35 cellular contexts compared by ENCODE assay signal in genomic region chr3:140225996-140226395, GRCh38.
"Had no signal": no experiment of that assay in that cellular context is flagged by ENCODE, and none has a peak within 500 bp of the region (broad histone marks: within the 10 kb centered on the region; RNA-seq: fewer than 3 reads in every experiment).

No MANE protein-coding gene starts in this region.

- H3K4me1 Mint-ChIP-seq: activated B cell treated with CpG ODN at 0.5 μM for 24 hours; activated CD4-positive, alpha-beta T cell treated with anti-CD3 and anti-CD28 coated beads, Interleukin-2, amount 10 ng/mL, durations not matched to agents 24 days and 14 days; activated CD8-positive, alpha-beta memory T cell treated with anti-CD3 and anti-CD28 coated beads, Interleukin-2, amount 10 ng/mL, durations not matched to agents 7 days and 5 days; activated naive CD8-positive, alpha-beta T cell treated with anti-CD3 and anti-CD28 coated beads for 36 hours; brain; central memory CD8-positive, alpha-beta T cell had no signal

- H3K27ac ChIP-seq: ascending aorta, cardiac muscle cell, VCaP had no signal

- H3K9me3 ChIP-seq: ascending aorta had no signal

- H3K36me3 Mint-ChIP-seq: activated CD4-positive, alpha-beta memory T cell treated with anti-CD3 and anti-CD28 coated beads for 36 hours; activated CD8-positive, alpha-beta memory T cell treated with anti-CD3 and anti-CD28 coated beads, Interleukin-2, amount 10 ng/mL, durations not matched to agents 7 days and 5 days; activated naive CD8-positive, alpha-beta T cell treated with anti-CD3 and anti-CD28 coated beads for 36 hours; brain had no signal

- H3K4me3 ChIP-seq: ascending aorta, cardiac muscle cell had no signal

- DNase-seq: activated B cell treated with CpG ODN at 0.5 μM for 24 hours; activated CD4-positive, alpha-beta memory T cell treated with anti-CD3 and anti-CD28 coated beads for 36 hours; activated CD4-positive, alpha-beta T cell treated with anti-CD3 and anti-CD28 coated beads for 4 hours; activated CD4-positive, alpha-beta T cell treated with anti-CD3 and anti-CD28 coated beads, Interleukin-2, amount 10 ng/mL, durations not matched to agents 24 days and 14 days; activated CD4-positive, alpha-beta T cell treated with anti-CD3 and anti-CD28 coated beads, Interleukin-2, amount 50 U/mL, for 1 hour; activated CD4-positive, alpha-beta T cell treated with anti-CD3 and anti-CD28 coated beads, Interleukin-2, amount 50 U/mL, for 4 hours; activated CD4-positive, CD25-positive, alpha-beta regulatory T cell treated with anti-CD3 and anti-CD28 coated beads, Interleukin-2, amount 50 U/mL, for 72 hours; activated CD8-positive, alpha-beta memory T cell treated with anti-CD3 and anti-CD28 coated beads for 24 hours; activated CD8-positive, alpha-beta memory T cell treated with anti-CD3 and anti-CD28 coated beads, Interleukin-2, amount 10 ng/mL, durations not matched to agents 7 days and 5 days; activated CD8-positive, alpha-beta memory T cell treated with anti-CD3 and anti-CD28 coated beads, Interleukin-2, amount 50 U/mL, for 48 hours; activated CD8-positive, alpha-beta T cell treated with anti-CD3 and anti-CD28 coated beads, Interleukin-2, amount 10 ng/mL, durations not matched to agents 7 days and 5 days; activated effector memory CD4-positive, alpha-beta T cell treated with Interleukin-2 at 50 U/mL for 16 hours; activated gamma-delta T cell; activated naive CD4-positive, alpha-beta T cell; activated naive CD4-positive, alpha-beta T cell treated with anti-CD3 and anti-CD28 coated beads for 36 hours; activated naive CD4-positive, alpha-beta T cell treated with anti-CD3 and anti-CD28 coated beads, Interleukin-2, amount 50 U/mL, for 16 hours; activated naive CD8-positive, alpha-beta T cell treated with anti-CD3 and anti-CD28 coated beads for 36 hours; activated T-cell treated with anti-CD3 and anti-CD28 coated beads, Interleukin-2, amount 50 U/mL, for 24 hours; activated T-cell treated with anti-CD3 and anti-CD28 coated beads, Interleukin-2, amount 50 U/mL, for 48 hours; amygdala; anterior cingulate cortex; caudate nucleus; cerebellar nuclear complex; T-helper 1 cell; T-helper 2 cell; T-helper 9 cell had no signal

- H3K9me3 Mint-ChIP-seq: activated CD4-positive, alpha-beta T cell treated with anti-CD3 and anti-CD28 coated beads, Interleukin-2, amount 10 ng/mL, durations not matched to agents 24 days and 14 days; activated T-helper 2 cell treated with anti-CD3 and anti-CD28 coated beads, Interferon-gamma antibody, Interleukin-2, Interleukin-4, amounts not matched to agents 10 μg/mL and 5 μg/mL and 100 μg/mL, durations not matched to agents 14 hours and 24 hours and 36 hours; T-helper 1 cell treated with Interleukin-12 subunit alpha and Interleukin-12 subunit beta and Interleukin-4 antibody, amounts not matched to agents 30 μg/mL and 1 μg/mL, for 36 hours; T-helper 2 cell treated with Interferon-gamma antibody and Interleukin-4, amounts not matched to agents 5 μg/mL and 100 μg/mL, for 36 hours had no signal

- H3K4me3 Mint-ChIP-seq: activated B cell treated with CpG ODN at 0.5 μM for 24 hours; activated CD4-positive, alpha-beta memory T cell treated with anti-CD3 and anti-CD28 coated beads for 36 hours; activated CD4-positive, alpha-beta T cell treated with anti-CD3 and anti-CD28 coated beads, Interleukin-2, amount 10 ng/mL, durations not matched to agents 24 days and 14 days; activated CD8-positive, alpha-beta memory T cell treated with anti-CD3 and anti-CD28 coated beads, Interleukin-2, amount 10 ng/mL, durations not matched to agents 7 days and 5 days; activated CD8-positive, alpha-beta T cell treated with anti-CD3 and anti-CD28 coated beads, Interleukin-2, amount 10 ng/mL, durations not matched to agents 7 days and 5 days; activated naive CD4-positive, alpha-beta T cell treated with anti-CD3 and anti-CD28 coated beads for 36 hours; activated naive CD8-positive, alpha-beta T cell treated with anti-CD3 and anti-CD28 coated beads for 36 hours; activated T-cell treated with anti-CD3 and anti-CD28 coated beads, Interleukin-2, amount 50 U/mL, for 24 hours; brain; central memory CD8-positive, alpha-beta T cell; T-helper 1 cell treated with Interleukin-12 subunit alpha and Interleukin-12 subunit beta and Interleukin-4 antibody, amounts not matched to agents 30 μg/mL and 1 μg/mL, for 36 hours; T-helper 2 cell treated with Interferon-gamma antibody and Interleukin-4, amounts not matched to agents 5 μg/mL and 100 μg/mL, for 36 hours had no signal

- H3K27ac Mint-ChIP-seq: activated B cell treated with CpG ODN at 0.5 μM for 24 hours; activated CD4-positive, alpha-beta memory T cell treated with anti-CD3 and anti-CD28 coated beads for 36 hours; activated CD4-positive, alpha-beta T cell treated with anti-CD3 and anti-CD28 coated beads, Interleukin-2, amount 10 ng/mL, durations not matched to agents 24 days and 14 days; activated CD8-positive, alpha-beta memory T cell treated with anti-CD3 and anti-CD28 coated beads, Interleukin-2, amount 10 ng/mL, durations not matched to agents 7 days and 5 days; activated CD8-positive, alpha-beta T cell treated with anti-CD3 and anti-CD28 coated beads, Interleukin-2, amount 10 ng/mL, durations not matched to agents 7 days and 5 days; activated naive CD4-positive, alpha-beta T cell treated with anti-CD3 and anti-CD28 coated beads for 36 hours; activated naive CD4-positive, alpha-beta T cell treated with anti-CD3 and anti-CD28 coated beads, Interleukin-2, amount 50 U/mL, for 72 hours; activated naive CD8-positive, alpha-beta T cell treated with anti-CD3 and anti-CD28 coated beads for 36 hours; activated T-cell treated with anti-CD3 and anti-CD28 coated beads, Interleukin-2, amount 50 U/mL, for 24 hours; activated T-helper 2 cell treated with anti-CD3 and anti-CD28 coated beads, Interferon-gamma antibody, Interleukin-2, Interleukin-4, amounts not matched to agents 10 μg/mL and 5 μg/mL and 100 μg/mL, durations not matched to agents 14 hours and 24 hours and 36 hours; brain; T-helper 1 cell treated with Interleukin-12 subunit alpha and Interleukin-12 subunit beta and Interleukin-4 antibody, amounts not matched to agents 30 μg/mL and 1 μg/mL, for 36 hours; T-helper 2 cell treated with Interferon-gamma antibody and Interleukin-4, amounts not matched to agents 5 μg/mL and 100 μg/mL, for 36 hours had no signal

- H3K27me3 ChIP-seq: ascending aorta, cardiac muscle cell had no signal

- H3K27me3 Mint-ChIP-seq: activated CD4-positive, alpha-beta memory T cell treated with anti-CD3 and anti-CD28 coated beads for 36 hours; activated CD4-positive, alpha-beta T cell treated with anti-CD3 and anti-CD28 coated beads, Interleukin-2, amount 10 ng/mL, durations not matched to agents 24 days and 14 days; activated CD8-positive, alpha-beta memory T cell treated with anti-CD3 and anti-CD28 coated beads, Interleukin-2, amount 10 ng/mL, durations not matched to agents 7 days and 5 days; activated T-cell treated with anti-CD3 and anti-CD28 coated beads, Interleukin-2, amount 50 U/mL, for 24 hours had no signal

- H3K4me1 ChIP-seq: ascending aorta had no signal

- H3K36me3 ChIP-seq: ascending aorta, cardiac muscle cell had no signal
